In the genomic region with DNA sequence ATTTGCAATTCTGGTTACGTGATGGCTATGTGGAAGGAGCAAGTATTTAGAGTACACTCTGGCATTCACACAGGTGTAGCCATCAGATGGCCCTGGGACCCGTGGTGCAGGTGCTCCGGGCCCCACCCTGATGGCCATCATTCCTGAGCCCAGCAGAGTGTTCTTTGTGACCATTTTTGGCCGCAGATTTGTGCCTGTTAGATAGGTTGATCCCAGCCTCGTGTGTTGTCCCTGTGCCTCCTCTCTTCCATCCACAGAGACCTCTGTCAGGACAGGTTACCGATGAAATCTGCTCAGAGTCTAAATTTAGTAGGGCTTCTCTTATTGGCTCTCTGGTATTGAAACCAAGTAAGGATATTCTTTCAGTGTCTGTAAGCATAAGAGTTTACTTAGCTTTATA, we compare ENCODE assay signal across 26 cellular contexts. TPM values are rescaled to one million over a fixed set of nuclear protein-coding genes. Genes with fewer than 3 reads are reported as not detected.
A peak's percentile ranks its signal among the peaks of the same experiment; 100 is the strongest.
DNase-seq lines count a peak whose midpoint lies in the region; ATAC-seq and TF ChIP-seq lines count a peak whose summit lies in the region.
"Had no signal": no experiment of that assay in that cellular context is flagged by ENCODE, and none has a peak within 500 bp of the region (broad histone marks: within the 10 kb centered on the region; RNA-seq: fewer than 3 reads in every experiment).

No MANE protein-coding gene starts in this region.

- no peaks in the 10 kb centered on the region for H3K27me3 Mint-ChIP-seq in chondrocyte (ENCODE audit: low read depth)
- no peaks in the 10 kb centered on the region for H3K27me3 Mint-ChIP-seq in osteocyte (ENCODE audit: unreplicated experiment)
- H3K27me3 Mint-ChIP-seq: activated CD4-positive, alpha-beta memory T cell treated with anti-CD3 and anti-CD28 coated beads, Interleukin-2, amount 10 ng/mL, durations not matched to agents 7 days and 5 days; CD4-positive, CD25-positive, alpha-beta regulatory T cell; T-helper 17 cell had no signal

- peak; percentile 71 to 75 for ATAC-seq in left cardiac atrium
- ATAC-seq: left lung, T-helper 17 cell had no signal

- TF ChIP-seq CTCF in chondrocyte (IDR thresholded peaks at IDR 0.05) (no peak), osteocyte (IDR thresholded peaks at IDR 0.05) (no peak)

- H3K4me3 Mint-ChIP-seq in chondrocyte (ENCODE audit: unreplicated experiment) (no peak overlapping the region), osteocyte (ENCODE audit: unreplicated experiment) (no peak overlapping the region)
- H3K4me3 Mint-ChIP-seq: activated CD4-positive, alpha-beta memory T cell treated with anti-CD3 and anti-CD28 coated beads, Interleukin-2, amount 10 ng/mL, durations not matched to agents 7 days and 5 days; CD4-positive, CD25-positive, alpha-beta regulatory T cell; mesothelial cell of epicardium; T-helper 17 cell had no signal

- DNase-seq in G401 (ENCODE audit: low spot score): peak; percentile 59
- no peak for DNase-seq in chondrocyte (ENCODE audit: low spot score)
- no peak for DNase-seq in left cardiac atrium
- DNase-seq in osteocyte (ENCODE audit: extremely low spot score, unreplicated experiment): no peak
- DNase-seq in NCI-H1092 treated with DMSO at 0.1 percent for 48 hours (lab: John Stamatoyannopoulos, UW): no peak
- DNase-seq in iPS-NIHi11 (ENCODE audit: low spot score): no peak
- DNase-seq in GOT3 (lab: John Stamatoyannopoulos, UW): no peak
- no peak for DNase-seq in NCI-H1930 (lab: John Stamatoyannopoulos, UW)
- DNase-seq: activated CD4-positive, alpha-beta memory T cell treated with anti-CD3 and anti-CD28 coated beads, Interleukin-2, amount 10 ng/mL, durations not matched to agents 7 days and 5 days; activated CD4-positive, alpha-beta T cell treated with anti-CD3 and anti-CD28 coated beads for 1 hour; activated CD8-positive, alpha-beta memory T cell treated with anti-CD3 and anti-CD28 coated beads, Interleukin-2, amount 50 U/mL, for 4 hours; activated naive CD4-positive, alpha-beta T cell; Calu3; CD4-positive, CD25-positive, alpha-beta regulatory T cell; DMS79 treated with DMSO at 0.1 percent for 48 hours; KG1; left lung; MG63; NCI-H1417; NCI-H2029 treated with DMSO at 0.1 percent for 48 hours; NCI-H2227 treated with DMSO at 0.1 percent for 48 hours; NCI-H526; PC-9; stimulated activated naive CD4-positive, alpha-beta T cell; T-helper 17 cell had no signal

- H3K9me3 Mint-ChIP-seq in chondrocyte (ENCODE audit: low read depth) (no peaks in the 10 kb centered on the region), osteocyte (ENCODE audit: unreplicated experiment) (no peaks in the 10 kb centered on the region)
- H3K9me3 Mint-ChIP-seq: activated CD4-positive, alpha-beta memory T cell treated with anti-CD3 and anti-CD28 coated beads, Interleukin-2, amount 10 ng/mL, durations not matched to agents 7 days and 5 days; mesothelial cell of epicardium had no signal

- intact Hi-C loops in left cardiac atrium (cut with DNase I): no loop called here

- in situ Hi-C loops in G401 (cut with HindIII; ENCODE audit: low sequenced_read_pairs): no loop called here

- H3K36me3 Mint-ChIP-seq in chondrocyte (ENCODE audit: low read depth): no peaks in the 10 kb centered on the region
- peaks cover 15% of the 10 kb centered on the region for H3K36me3 Mint-ChIP-seq in osteocyte (ENCODE audit: unreplicated experiment)

- H3K4me1 Mint-ChIP-seq in chondrocyte (ENCODE audit: low read depth) (peaks cover 83% of the 10 kb centered on the region), osteocyte (ENCODE audit: unreplicated experiment) (peaks cover 82% of the 10 kb centered on the region)
- H3K4me1 Mint-ChIP-seq: activated CD4-positive, alpha-beta memory T cell treated with anti-CD3 and anti-CD28 coated beads, Interleukin-2, amount 10 ng/mL, durations not matched to agents 7 days and 5 days had no signal

- peak overlapping the region; percentile 50 for H3K27ac Mint-ChIP-seq in chondrocyte (ENCODE audit: unreplicated experiment)
- H3K27ac Mint-ChIP-seq in osteocyte (ENCODE audit: unreplicated experiment): peak overlapping the region; percentile 70
- H3K27ac Mint-ChIP-seq: activated CD4-positive, alpha-beta memory T cell treated with anti-CD3 and anti-CD28 coated beads, Interleukin-2, amount 10 ng/mL, durations not matched to agents 7 days and 5 days; mesothelial cell of epicardium; T-helper 17 cell had no signal

RNA-seq across cellular contexts. Expression of gene MAPRE2, which starts 33.9 kb away (rescaled TPM):
- 17.2 and 30.3 TPM in 2 replicates for total RNA-seq in G401 (2014; rRNA removed; shearing (Covaris generic))
- total RNA-seq in chondrocyte: 23.4 to 30.3 TPM (median 26.0 TPM) in 3 replicates
- 10 to 100 TPM; 67.1 to 83.4 TPM for total RNA-seq in left cardiac atrium
- 49.8 and 50.0 TPM in 2 replicates for total RNA-seq in osteocyte
